In genomic region chr18:76495435-76496199, GRCh38 we compare ENCODE assay signal across 1 cellular context.
TF ChIP-seq lines count a peak whose summit lies in the region.

No MANE protein-coding gene starts in this region.

TF ChIP-seq in GM12878, 131 proteins besides CTCF, POLR2A, EP300 and RAD21 (continued from another document):
- 0 out of 2 replicates have a peak, but pooled peaks have one; percentile 30 for TF ChIP-seq SMARCA5 (IDR thresholded peaks at IDR 0.05)
- no peak; the same call in 1 of the 2 replicates for TF ChIP-seq NR2F1 (conservative IDR thresholded peaks at IDR 0.05)
- no peak for TF ChIP-seq ZNF217 (IDR thresholded peaks at IDR 0.05)
- TF ChIP-seq NFIC (IDR thresholded peaks at IDR 0.05; ENCODE audit: low read depth, low read length) = no peak
- no peak for TF ChIP-seq PAX8 (IDR thresholded peaks at IDR 0.05)
- TF ChIP-seq TBL1XR1 (IDR thresholded peaks at IDR 0.05; ENCODE audit: low read depth, low read length) = no peak
- TF ChIP-seq POLR2AphosphoS2 (IDR thresholded peaks at IDR 0.05; ENCODE audit: low read depth, low read length) = no peak
- no peak for TF ChIP-seq SP1 (IDR thresholded peaks at IDR 0.05; ENCODE audit: low read depth, low read length)
- TF ChIP-seq MTA3 (IDR thresholded peaks at IDR 0.05; ENCODE audit: borderline replicate concordance, low read length) = no peak; the same call in 1 of the 2 replicates
- TF ChIP-seq RELA (IDR thresholded peaks at IDR 0.05; ENCODE audit: borderline replicate concordance, partially characterized antibody) = no peak
- TF ChIP-seq IRF4 (IDR thresholded peaks at IDR 0.05; ENCODE audit: low read depth, low read length) = no peak
- no peak for TF ChIP-seq JUNB (IDR thresholded peaks at IDR 0.05)
- TF ChIP-seq, protein P1, sequence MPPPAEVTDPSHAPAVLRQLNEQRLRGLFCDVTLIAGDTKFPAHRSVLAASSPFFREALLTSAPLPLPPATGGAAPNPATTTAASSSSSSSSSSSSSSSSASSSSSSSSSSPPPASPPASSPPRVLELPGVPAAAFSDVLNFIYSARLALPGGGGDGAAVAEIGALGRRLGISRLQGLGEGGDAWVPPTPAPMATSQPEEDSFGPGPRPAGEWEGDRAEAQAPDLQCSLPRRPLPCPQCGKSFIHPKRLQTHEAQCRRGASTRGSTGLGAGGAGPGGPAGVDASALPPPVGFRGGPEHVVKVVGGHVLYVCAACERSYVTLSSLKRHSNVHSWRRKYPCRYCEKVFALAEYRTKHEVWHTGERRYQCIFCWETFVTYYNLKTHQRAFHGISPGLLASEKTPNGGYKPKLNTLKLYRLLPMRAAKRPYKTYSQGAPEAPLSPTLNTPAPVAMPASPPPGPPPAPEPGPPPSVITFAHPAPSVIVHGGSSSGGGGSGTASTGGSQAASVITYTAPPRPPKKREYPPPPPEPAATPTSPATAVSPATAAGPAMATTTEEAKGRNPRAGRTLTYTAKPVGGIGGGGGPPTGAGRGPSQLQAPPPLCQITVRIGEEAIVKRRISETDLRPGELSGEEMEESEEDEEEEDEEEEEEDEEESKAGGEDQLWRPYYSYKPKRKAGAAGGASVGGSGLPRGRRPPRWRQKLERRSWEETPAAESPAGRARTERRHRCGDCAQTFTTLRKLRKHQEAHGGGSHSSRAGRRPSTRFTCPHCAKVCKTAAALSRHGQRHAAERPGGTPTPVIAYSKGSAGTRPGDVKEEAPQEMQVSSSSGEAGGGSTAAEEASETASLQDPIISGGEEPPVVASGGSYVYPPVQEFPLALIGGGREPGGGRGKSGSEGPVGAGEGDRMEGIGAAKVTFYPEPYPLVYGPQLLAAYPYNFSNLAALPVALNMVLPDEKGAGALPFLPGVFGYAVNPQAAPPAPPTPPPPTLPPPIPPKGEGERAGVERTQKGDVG (CRISPR knock-in tag; IDR thresholded peaks at IDR 0.05) = no peak
- no peak for TF ChIP-seq NFYA (IDR thresholded peaks at IDR 0.05; ENCODE audit: borderline replicate concordance, low read depth, low read length)
- TF ChIP-seq EED (IDR thresholded peaks at IDR 0.05; ENCODE audit: low read depth) = 0 out of 2 replicates have a peak, but pooled peaks have one; percentile 19
- no peak for TF ChIP-seq MAX (IDR thresholded peaks at IDR 0.05; ENCODE audit: low read depth, low read length)
- TF ChIP-seq LARP7 (IDR thresholded peaks at IDR 0.05) = no peak
- TF ChIP-seq POU2F2 (IDR thresholded peaks at IDR 0.05; ENCODE audit: borderline replicate concordance, low read depth, low read length) = 0 out of 3 replicates have a peak, but pooled peaks have one; percentile 17
- peak; percentile 58; the same call in 1 of the 2 replicates for TF ChIP-seq PKNOX1 (IDR thresholded peaks at IDR 0.05)
TF ChIP-seq in GM12878: peak in this region for 20.
